3 cellular contexts compared by ENCODE assay signal in the genomic region with DNA sequence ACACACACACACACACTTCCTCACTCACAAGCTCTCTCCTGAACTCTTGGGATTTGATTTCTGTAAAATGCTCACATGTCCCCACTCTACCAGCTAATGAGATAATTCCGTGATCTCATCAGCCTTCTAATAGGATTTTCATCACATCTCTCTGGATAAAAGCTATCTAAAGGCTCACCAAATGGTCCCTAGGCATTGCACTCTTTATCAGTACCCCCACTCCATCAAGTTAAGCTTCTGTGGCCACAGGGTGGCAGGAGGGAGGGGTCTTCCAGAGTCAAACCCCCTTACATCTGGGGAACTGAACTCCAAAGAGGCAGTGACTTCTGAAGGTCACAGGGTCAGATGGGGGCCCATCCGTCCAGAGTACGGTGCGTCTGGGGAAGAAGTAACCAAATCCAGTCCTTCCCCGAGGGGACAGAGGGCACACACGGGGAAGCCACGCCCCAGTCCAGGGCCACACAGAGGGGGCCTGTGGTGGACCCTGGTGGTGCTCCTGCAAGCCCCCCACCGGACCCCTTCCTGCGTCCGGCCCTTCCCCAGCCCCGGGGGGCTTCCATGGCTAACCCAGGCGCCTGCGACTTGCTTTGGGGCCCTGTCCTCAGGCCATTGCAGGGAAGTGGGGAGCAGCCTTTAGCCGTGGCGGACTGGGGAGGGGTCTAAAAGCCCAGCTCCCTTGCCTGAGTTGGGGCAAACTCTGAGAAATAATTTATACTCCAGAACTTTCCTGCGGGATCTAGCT.
TF ChIP-seq lines count a peak whose summit lies in the region.

No MANE protein-coding gene starts in this region.

TF ChIP-seq in SK-N-SH, 30 proteins besides CTCF, POLR2A, EP300 and RAD21:
- TF ChIP-seq CHD2 (IDR thresholded peaks at IDR 0.05; ENCODE audit: low read length, partially characterized antibody) (peak; percentile 22), JUND (IDR thresholded peaks at IDR 0.05) (no peak), MXI1 (IDR thresholded peaks at IDR 0.05; ENCODE audit: low read depth, low read length) (0 out of 2 replicates have a peak, but pooled peaks have one; percentile 13), GATA2 (CRISPR knock-in tag; IDR thresholded peaks at IDR 0.05) (peak; percentile 77), EZH2phosphoT487 (IDR thresholded peaks at IDR 0.05; ENCODE audit: borderline replicate concordance, low read depth) (no peak), SMC3 (IDR thresholded peaks at IDR 0.05; ENCODE audit: low read depth, low read length) (no peak), RCOR1 (IDR thresholded peaks at IDR 0.05; ENCODE audit: low read length) (peak; percentile 83)
- TF ChIP-seq, protein P1, sequence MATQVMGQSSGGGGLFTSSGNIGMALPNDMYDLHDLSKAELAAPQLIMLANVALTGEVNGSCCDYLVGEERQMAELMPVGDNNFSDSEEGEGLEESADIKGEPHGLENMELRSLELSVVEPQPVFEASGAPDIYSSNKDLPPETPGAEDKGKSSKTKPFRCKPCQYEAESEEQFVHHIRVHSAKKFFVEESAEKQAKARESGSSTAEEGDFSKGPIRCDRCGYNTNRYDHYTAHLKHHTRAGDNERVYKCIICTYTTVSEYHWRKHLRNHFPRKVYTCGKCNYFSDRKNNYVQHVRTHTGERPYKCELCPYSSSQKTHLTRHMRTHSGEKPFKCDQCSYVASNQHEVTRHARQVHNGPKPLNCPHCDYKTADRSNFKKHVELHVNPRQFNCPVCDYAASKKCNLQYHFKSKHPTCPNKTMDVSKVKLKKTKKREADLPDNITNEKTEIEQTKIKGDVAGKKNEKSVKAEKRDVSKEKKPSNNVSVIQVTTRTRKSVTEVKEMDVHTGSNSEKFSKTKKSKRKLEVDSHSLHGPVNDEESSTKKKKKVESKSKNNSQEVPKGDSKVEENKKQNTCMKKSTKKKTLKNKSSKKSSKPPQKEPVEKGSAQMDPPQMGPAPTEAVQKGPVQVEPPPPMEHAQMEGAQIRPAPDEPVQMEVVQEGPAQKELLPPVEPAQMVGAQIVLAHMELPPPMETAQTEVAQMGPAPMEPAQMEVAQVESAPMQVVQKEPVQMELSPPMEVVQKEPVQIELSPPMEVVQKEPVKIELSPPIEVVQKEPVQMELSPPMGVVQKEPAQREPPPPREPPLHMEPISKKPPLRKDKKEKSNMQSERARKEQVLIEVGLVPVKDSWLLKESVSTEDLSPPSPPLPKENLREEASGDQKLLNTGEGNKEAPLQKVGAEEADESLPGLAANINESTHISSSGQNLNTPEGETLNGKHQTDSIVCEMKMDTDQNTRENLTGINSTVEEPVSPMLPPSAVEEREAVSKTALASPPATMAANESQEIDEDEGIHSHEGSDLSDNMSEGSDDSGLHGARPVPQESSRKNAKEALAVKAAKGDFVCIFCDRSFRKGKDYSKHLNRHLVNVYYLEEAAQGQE (IDR thresholded peaks at IDR 0.05; ENCODE audit: low read depth, low read length), result no peak

TF ChIP-seq in SK-N-SH treated with all-trans-retinoic acid at 6 μM for 48 hours, 23 proteins besides CTCF, POLR2A, EP300 and RAD21:
- TF ChIP-seq ZNF565 (CRISPR knock-in tag; conservative IDR thresholded peaks at IDR 0.05; ENCODE audit: low read depth) (no peak), ZFP30 (CRISPR knock-in tag; IDR thresholded peaks at IDR 0.05) (no peak), ZNF8 (CRISPR knock-in tag; IDR thresholded peaks at IDR 0.05) (no peak), RARB (CRISPR knock-in tag; IDR thresholded peaks at IDR 0.05) (no peak), TOX (CRISPR knock-in tag; IDR thresholded peaks at IDR 0.05; ENCODE audit: borderline replicate concordance) (no peak), ARNTL (CRISPR knock-in tag; IDR thresholded peaks at IDR 0.05; ENCODE audit: borderline replicate concordance, low read depth) (no peak), PPARA (CRISPR knock-in tag; IDR thresholded peaks at IDR 0.05; ENCODE audit: borderline replicate concordance) (no peak), CSDC2 (CRISPR knock-in tag; IDR thresholded peaks at IDR 0.05) (no peak), BACH2 (CRISPR knock-in tag; IDR thresholded peaks at IDR 0.05; ENCODE audit: borderline replicate concordance) (no peak), PATZ1 (CRISPR knock-in tag; IDR thresholded peaks at IDR 0.05; ENCODE audit: borderline replicate concordance) (no peak), OSR1 (CRISPR knock-in tag; IDR thresholded peaks at IDR 0.05) (no peak), CSRNP3 (CRISPR knock-in tag; IDR thresholded peaks at IDR 0.05) (no peak), SNAI2 (CRISPR knock-in tag; IDR thresholded peaks at IDR 0.05) (no peak), ZC3H10 (CRISPR knock-in tag; IDR thresholded peaks at IDR 0.05) (no peak), TCF4 (CRISPR knock-in tag; IDR thresholded peaks at IDR 0.05; ENCODE audit: borderline replicate concordance) (no peak), POU6F1 (CRISPR knock-in tag; IDR thresholded peaks at IDR 0.05; ENCODE audit: borderline replicate concordance, low read depth) (no peak)
- TF ChIP-seq, protein P2, sequence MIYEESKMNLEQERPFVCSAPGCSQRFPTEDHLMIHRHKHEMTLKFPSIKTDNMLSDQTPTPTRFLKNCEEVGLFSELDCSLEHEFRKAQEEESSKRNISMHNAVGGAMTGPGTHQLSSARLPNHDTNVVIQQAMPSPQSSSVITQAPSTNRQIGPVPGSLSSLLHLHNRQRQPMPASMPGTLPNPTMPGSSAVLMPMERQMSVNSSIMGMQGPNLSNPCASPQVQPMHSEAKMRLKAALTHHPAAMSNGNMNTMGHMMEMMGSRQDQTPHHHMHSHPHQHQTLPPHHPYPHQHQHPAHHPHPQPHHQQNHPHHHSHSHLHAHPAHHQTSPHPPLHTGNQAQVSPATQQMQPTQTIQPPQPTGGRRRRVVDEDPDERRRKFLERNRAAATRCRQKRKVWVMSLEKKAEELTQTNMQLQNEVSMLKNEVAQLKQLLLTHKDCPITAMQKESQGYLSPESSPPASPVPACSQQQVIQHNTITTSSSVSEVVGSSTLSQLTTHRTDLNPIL (CRISPR knock-in tag; IDR thresholded peaks at IDR 0.05; ENCODE audit: low read depth), result no peak

TF ChIP-seq in HCT116, 20 proteins besides CTCF, POLR2A, EP300 and RAD21:
- TF ChIP-seq, protein P3, sequence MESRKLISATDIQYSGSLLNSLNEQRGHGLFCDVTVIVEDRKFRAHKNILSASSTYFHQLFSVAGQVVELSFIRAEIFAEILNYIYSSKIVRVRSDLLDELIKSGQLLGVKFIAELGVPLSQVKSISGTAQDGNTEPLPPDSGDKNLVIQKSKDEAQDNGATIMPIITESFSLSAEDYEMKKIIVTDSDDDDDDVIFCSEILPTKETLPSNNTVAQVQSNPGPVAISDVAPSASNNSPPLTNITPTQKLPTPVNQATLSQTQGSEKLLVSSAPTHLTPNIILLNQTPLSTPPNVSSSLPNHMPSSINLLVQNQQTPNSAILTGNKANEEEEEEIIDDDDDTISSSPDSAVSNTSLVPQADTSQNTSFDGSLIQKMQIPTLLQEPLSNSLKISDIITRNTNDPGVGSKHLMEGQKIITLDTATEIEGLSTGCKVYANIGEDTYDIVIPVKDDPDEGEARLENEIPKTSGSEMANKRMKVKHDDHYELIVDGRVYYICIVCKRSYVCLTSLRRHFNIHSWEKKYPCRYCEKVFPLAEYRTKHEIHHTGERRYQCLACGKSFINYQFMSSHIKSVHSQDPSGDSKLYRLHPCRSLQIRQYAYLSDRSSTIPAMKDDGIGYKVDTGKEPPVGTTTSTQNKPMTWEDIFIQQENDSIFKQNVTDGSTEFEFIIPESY (IDR thresholded peaks at IDR 0.05; ENCODE audit: extremely low read depth, insufficient replicate concordance, low read length), result no peak
- TF ChIP-seq YY1 (IDR thresholded peaks at IDR 0.05; ENCODE audit: extremely low read depth, insufficient replicate concordance, low read depth, low read length), result no peak
- TF ChIP-seq, protein P1 (IDR thresholded peaks at IDR 0.05; ENCODE audit: low read depth), result no peak
TF ChIP-seq in HCT116: peak in this region for 0.
